7 cellular contexts compared by ENCODE assay signal in genomic region chr3:60153221-60153999, GRCh38.
"Had no signal": no experiment of that assay in that cellular context is flagged by ENCODE, and none has a peak within 500 bp of the region (broad histone marks: within the 10 kb centered on the region; RNA-seq: fewer than 3 reads in every experiment).

No MANE protein-coding gene starts in this region.

- H2AFZ ChIP-seq: GM23338 had no signal

- H3K4me2 ChIP-seq: GM23338 had no signal

- H3K9me3 Mint-ChIP-seq: GM23338, H9, IgD-negative memory B cell had no signal

- H3K27ac Mint-ChIP-seq: GM23338, H9, IgD-negative memory B cell had no signal

- DNase-seq: H9, HCEC 1CT had no signal

- H3K4me3 ChIP-seq: GM23338 had no signal

- FAIRE-seq: H1, H54, HepG2 had no signal

- H3K4me1 Mint-ChIP-seq: GM23338, H9, IgD-negative memory B cell had no signal

- H3K4me3 Mint-ChIP-seq: GM23338, H9 had no signal

- ATAC-seq: GM23338, HepG2 had no signal
